Comparison of ENCODE assay signal across 2 cellular contexts in the genomic region with DNA sequence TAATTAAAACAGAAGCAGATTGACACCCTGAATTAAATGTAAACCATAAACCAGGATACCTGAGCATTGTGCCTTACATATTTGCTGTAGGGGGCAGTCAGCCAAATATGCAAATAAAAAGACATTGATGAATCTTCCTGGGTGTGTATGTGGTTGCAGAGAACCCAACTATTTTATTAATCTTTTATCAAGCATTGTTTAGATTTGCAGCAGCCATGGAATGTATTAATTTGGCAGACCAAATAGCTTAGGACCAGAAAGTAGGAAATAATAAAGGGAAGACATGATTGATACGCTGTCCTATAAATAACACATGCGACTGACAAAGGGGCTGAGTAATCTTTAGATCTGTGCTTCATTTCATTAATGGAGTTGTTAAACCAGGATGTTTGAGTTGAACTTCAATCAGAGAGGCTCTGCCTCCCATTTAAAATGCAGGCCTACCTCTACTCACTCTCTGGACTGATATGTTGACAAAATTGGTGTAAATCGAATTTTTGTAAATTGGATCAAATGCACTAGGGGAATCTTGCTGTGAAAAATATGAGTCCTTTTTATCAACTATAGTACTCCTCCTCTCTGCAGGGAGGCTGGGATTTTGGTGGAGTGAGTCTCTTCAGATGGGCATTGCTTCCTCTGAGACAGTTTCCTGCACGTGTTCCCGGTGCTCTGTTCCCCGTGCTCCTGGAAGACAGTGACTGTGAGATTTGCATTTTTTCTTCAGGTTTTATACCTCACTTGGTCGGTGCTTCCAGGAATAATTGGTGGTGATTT.
A peak's percentile ranks its signal among the peaks of the same experiment; 100 is the strongest.
TF ChIP-seq lines count a peak whose summit lies in the region.

No MANE protein-coding gene starts in this region.

TF ChIP-seq in PFSK-1, 5 proteins besides CTCF, POLR2A, EP300 and RAD21:
- TF ChIP-seq POLR2AphosphoS5 (IDR thresholded peaks at IDR 0.05; ENCODE audit: low read depth, low read length) (no peak), FOXP2 (optimal IDR thresholded peaks at IDR 0.05; ENCODE audit: borderline replicate concordance, extremely low read depth, extremely low read length, insufficient read depth) (no peak), SIN3A (IDR thresholded peaks at IDR 0.05; ENCODE audit: borderline replicate concordance, insufficient read depth, low read length) (peak; percentile 29; the same call in 1 of the 2 replicates)
- TF ChIP-seq, protein P1, sequence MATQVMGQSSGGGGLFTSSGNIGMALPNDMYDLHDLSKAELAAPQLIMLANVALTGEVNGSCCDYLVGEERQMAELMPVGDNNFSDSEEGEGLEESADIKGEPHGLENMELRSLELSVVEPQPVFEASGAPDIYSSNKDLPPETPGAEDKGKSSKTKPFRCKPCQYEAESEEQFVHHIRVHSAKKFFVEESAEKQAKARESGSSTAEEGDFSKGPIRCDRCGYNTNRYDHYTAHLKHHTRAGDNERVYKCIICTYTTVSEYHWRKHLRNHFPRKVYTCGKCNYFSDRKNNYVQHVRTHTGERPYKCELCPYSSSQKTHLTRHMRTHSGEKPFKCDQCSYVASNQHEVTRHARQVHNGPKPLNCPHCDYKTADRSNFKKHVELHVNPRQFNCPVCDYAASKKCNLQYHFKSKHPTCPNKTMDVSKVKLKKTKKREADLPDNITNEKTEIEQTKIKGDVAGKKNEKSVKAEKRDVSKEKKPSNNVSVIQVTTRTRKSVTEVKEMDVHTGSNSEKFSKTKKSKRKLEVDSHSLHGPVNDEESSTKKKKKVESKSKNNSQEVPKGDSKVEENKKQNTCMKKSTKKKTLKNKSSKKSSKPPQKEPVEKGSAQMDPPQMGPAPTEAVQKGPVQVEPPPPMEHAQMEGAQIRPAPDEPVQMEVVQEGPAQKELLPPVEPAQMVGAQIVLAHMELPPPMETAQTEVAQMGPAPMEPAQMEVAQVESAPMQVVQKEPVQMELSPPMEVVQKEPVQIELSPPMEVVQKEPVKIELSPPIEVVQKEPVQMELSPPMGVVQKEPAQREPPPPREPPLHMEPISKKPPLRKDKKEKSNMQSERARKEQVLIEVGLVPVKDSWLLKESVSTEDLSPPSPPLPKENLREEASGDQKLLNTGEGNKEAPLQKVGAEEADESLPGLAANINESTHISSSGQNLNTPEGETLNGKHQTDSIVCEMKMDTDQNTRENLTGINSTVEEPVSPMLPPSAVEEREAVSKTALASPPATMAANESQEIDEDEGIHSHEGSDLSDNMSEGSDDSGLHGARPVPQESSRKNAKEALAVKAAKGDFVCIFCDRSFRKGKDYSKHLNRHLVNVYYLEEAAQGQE (IDR thresholded peaks at IDR 0.05; ENCODE audit: insufficient read depth in 1 of 2, low read depth in 2 of 2, low read length in 2 of 2) = no peak

TF ChIP-seq in H1, 55 proteins besides CTCF, POLR2A, EP300 and RAD21:
- peak; percentile 70; the same call in 1 of the 2 replicates for TF ChIP-seq SUZ12 (IDR thresholded peaks at IDR 0.05; ENCODE audit: low read length)
- TF ChIP-seq KDM5A (IDR thresholded peaks at IDR 0.05; ENCODE audit: low read length) = no peak
- no peak for TF ChIP-seq JUND (IDR thresholded peaks at IDR 0.05; ENCODE audit: low read length)
- TF ChIP-seq BCL11A (IDR thresholded peaks at IDR 0.05; ENCODE audit: low read depth in 2 of 2, low read length in 2 of 2) = no peak
- no peak for TF ChIP-seq NANOG (IDR thresholded peaks at IDR 0.05; ENCODE audit: insufficient read depth, low read depth, low read length, poor library complexity, severe bottlenecking)
- TF ChIP-seq CBX8 (IDR thresholded peaks at IDR 0.05; ENCODE audit: borderline replicate concordance, low read depth, low read length) = no peak
- no peak for TF ChIP-seq CEBPB (IDR thresholded peaks at IDR 0.05; ENCODE audit: low read depth, low read length)
- TF ChIP-seq EZH2 (IDR thresholded peaks at IDR 0.05; ENCODE audit: low read depth, low read length, severe bottlenecking) = peak; percentile 76
- no peak for TF ChIP-seq YY1 (IDR thresholded peaks at IDR 0.05; ENCODE audit: low read depth, low read length)
- peak; percentile 60 for TF ChIP-seq RNF2 (IDR thresholded peaks at IDR 0.05; ENCODE audit: borderline replicate concordance, low read depth, low read length, missing control alignments, poor library complexity, severe bottlenecking)
